1 cellular context compared by ENCODE assay signal in genomic region chr14:69667938-69668336, GRCh38.
TF ChIP-seq lines count a peak whose summit lies in the region.

No MANE protein-coding gene starts in this region.

TF ChIP-seq in WTC11, 78 proteins besides CTCF, POLR2A, EP300 and RAD21 (continued from another document):
- TF ChIP-seq E2F1 (CRISPR knock-in tag; IDR thresholded peaks at IDR 0.05) (no peak), MAX (CRISPR knock-in tag; IDR thresholded peaks at IDR 0.05) (no peak), ZNF532 (CRISPR knock-in tag; IDR thresholded peaks at IDR 0.05; ENCODE audit: borderline replicate concordance) (no peak), TCF7 (CRISPR knock-in tag; IDR thresholded peaks at IDR 0.05; ENCODE audit: low read depth) (no peak), MXD4 (CRISPR knock-in tag; IDR thresholded peaks at IDR 0.05; ENCODE audit: borderline replicate concordance) (no peak), NFYB (CRISPR knock-in tag; conservative IDR thresholded peaks at IDR 0.05; ENCODE audit: low read depth) (no peak), SP1 (CRISPR knock-in tag; conservative IDR thresholded peaks at IDR 0.05) (no peak), TEAD1 (CRISPR knock-in tag; IDR thresholded peaks at IDR 0.05) (no peak), ZBTB43 (CRISPR knock-in tag; IDR thresholded peaks at IDR 0.05) (no peak), ZNF219 (CRISPR knock-in tag; IDR thresholded peaks at IDR 0.05; ENCODE audit: borderline replicate concordance) (no peak), ZNF671 (CRISPR knock-in tag; IDR thresholded peaks at IDR 0.05) (no peak)
- TF ChIP-seq, protein P1, sequence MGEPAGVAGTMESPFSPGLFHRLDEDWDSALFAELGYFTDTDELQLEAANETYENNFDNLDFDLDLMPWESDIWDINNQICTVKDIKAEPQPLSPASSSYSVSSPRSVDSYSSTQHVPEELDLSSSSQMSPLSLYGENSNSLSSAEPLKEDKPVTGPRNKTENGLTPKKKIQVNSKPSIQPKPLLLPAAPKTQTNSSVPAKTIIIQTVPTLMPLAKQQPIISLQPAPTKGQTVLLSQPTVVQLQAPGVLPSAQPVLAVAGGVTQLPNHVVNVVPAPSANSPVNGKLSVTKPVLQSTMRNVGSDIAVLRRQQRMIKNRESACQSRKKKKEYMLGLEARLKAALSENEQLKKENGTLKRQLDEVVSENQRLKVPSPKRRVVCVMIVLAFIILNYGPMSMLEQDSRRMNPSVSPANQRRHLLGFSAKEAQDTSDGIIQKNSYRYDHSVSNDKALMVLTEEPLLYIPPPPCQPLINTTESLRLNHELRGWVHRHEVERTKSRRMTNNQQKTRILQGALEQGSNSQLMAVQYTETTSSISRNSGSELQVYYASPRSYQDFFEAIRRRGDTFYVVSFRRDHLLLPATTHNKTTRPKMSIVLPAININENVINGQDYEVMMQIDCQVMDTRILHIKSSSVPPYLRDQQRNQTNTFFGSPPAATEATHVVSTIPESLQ (CRISPR knock-in tag; IDR thresholded peaks at IDR 0.05), result no peak
TF ChIP-seq in WTC11: peak in this region for 0.
